Comparison of ENCODE assay signal across 1 cellular context in the genomic region with DNA sequence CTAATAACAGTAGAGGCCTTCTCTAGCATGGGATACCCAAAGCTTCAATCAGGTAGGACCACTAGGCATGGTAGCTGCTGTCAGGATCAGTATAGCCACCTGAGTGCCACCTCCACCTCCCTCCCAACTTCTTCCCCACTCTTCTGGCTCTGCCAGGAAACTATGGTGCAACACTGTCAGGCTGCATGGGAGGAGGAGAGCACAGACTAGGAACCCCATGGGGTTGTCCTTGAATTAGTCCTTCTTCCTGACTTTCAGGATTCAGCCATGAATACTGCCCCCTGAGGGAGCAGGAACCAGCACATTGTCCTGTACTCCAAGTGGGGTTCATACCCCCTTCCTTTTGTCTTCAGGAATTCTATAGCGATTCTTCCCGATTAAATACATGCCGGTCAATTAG.
TF ChIP-seq lines count a peak whose summit lies in the region.

No MANE protein-coding gene starts in this region.

TF ChIP-seq in WTC11, 78 proteins besides CTCF, POLR2A, EP300 and RAD21 (continued from another document):
- TF ChIP-seq, protein P1, sequence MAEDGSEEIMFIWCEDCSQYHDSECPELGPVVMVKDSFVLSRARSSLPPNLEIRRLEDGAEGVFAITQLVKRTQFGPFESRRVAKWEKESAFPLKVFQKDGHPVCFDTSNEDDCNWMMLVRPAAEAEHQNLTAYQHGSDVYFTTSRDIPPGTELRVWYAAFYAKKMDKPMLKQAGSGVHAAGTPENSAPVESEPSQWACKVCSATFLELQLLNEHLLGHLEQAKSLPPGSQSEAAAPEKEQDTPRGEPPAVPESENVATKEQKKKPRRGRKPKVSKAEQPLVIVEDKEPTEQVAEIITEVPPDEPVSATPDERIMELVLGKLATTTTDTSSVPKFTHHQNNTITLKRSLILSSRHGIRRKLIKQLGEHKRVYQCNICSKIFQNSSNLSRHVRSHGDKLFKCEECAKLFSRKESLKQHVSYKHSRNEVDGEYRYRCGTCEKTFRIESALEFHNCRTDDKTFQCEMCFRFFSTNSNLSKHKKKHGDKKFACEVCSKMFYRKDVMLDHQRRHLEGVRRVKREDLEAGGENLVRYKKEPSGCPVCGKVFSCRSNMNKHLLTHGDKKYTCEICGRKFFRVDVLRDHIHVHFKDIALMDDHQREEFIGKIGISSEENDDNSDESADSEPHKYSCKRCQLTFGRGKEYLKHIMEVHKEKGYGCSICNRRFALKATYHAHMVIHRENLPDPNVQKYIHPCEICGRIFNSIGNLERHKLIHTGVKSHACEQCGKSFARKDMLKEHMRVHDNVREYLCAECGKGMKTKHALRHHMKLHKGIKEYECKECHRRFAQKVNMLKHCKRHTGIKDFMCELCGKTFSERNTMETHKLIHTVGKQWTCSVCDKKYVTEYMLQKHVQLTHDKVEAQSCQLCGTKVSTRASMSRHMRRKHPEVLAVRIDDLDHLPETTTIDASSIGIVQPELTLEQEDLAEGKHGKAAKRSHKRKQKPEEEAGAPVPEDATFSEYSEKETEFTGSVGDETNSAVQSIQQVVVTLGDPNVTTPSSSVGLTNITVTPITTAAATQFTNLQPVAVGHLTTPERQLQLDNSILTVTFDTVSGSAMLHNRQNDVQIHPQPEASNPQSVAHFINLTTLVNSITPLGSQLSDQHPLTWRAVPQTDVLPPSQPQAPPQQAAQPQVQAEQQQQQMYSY (CRISPR knock-in tag; IDR thresholded peaks at IDR 0.05), result no peak
- TF ChIP-seq ZNF219 (CRISPR knock-in tag; IDR thresholded peaks at IDR 0.05; ENCODE audit: borderline replicate concordance), result no peak
- TF ChIP-seq, protein P2, sequence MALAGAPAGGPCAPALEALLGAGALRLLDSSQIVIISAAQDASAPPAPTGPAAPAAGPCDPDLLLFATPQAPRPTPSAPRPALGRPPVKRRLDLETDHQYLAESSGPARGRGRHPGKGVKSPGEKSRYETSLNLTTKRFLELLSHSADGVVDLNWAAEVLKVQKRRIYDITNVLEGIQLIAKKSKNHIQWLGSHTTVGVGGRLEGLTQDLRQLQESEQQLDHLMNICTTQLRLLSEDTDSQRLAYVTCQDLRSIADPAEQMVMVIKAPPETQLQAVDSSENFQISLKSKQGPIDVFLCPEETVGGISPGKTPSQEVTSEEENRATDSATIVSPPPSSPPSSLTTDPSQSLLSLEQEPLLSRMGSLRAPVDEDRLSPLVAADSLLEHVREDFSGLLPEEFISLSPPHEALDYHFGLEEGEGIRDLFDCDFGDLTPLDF (CRISPR knock-in tag; IDR thresholded peaks at IDR 0.05), result no peak
- TF ChIP-seq, protein P3, sequence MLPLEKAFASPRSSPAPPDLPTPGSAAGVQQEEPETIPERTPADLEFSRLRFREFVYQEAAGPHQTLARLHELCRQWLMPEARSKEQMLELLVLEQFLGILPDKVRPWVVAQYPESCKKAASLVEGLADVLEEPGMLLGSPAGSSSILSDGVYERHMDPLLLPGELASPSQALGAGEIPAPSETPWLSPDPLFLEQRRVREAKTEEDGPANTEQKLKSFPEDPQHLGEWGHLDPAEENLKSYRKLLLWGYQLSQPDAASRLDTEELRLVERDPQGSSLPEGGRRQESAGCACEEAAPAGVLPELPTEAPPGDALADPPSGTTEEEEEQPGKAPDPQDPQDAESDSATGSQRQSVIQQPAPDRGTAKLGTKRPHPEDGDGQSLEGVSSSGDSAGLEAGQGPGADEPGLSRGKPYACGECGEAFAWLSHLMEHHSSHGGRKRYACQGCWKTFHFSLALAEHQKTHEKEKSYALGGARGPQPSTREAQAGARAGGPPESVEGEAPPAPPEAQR (CRISPR knock-in tag; IDR thresholded peaks at IDR 0.05), result no peak
- TF ChIP-seq, protein P4, sequence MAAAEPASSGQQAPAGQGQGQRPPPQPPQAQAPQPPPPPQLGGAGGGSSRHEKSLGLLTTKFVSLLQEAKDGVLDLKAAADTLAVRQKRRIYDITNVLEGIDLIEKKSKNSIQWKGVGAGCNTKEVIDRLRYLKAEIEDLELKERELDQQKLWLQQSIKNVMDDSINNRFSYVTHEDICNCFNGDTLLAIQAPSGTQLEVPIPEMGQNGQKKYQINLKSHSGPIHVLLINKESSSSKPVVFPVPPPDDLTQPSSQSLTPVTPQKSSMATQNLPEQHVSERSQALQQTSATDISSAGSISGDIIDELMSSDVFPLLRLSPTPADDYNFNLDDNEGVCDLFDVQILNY (CRISPR knock-in tag; IDR thresholded peaks at IDR 0.05), result no peak
- TF ChIP-seq, protein P5, sequence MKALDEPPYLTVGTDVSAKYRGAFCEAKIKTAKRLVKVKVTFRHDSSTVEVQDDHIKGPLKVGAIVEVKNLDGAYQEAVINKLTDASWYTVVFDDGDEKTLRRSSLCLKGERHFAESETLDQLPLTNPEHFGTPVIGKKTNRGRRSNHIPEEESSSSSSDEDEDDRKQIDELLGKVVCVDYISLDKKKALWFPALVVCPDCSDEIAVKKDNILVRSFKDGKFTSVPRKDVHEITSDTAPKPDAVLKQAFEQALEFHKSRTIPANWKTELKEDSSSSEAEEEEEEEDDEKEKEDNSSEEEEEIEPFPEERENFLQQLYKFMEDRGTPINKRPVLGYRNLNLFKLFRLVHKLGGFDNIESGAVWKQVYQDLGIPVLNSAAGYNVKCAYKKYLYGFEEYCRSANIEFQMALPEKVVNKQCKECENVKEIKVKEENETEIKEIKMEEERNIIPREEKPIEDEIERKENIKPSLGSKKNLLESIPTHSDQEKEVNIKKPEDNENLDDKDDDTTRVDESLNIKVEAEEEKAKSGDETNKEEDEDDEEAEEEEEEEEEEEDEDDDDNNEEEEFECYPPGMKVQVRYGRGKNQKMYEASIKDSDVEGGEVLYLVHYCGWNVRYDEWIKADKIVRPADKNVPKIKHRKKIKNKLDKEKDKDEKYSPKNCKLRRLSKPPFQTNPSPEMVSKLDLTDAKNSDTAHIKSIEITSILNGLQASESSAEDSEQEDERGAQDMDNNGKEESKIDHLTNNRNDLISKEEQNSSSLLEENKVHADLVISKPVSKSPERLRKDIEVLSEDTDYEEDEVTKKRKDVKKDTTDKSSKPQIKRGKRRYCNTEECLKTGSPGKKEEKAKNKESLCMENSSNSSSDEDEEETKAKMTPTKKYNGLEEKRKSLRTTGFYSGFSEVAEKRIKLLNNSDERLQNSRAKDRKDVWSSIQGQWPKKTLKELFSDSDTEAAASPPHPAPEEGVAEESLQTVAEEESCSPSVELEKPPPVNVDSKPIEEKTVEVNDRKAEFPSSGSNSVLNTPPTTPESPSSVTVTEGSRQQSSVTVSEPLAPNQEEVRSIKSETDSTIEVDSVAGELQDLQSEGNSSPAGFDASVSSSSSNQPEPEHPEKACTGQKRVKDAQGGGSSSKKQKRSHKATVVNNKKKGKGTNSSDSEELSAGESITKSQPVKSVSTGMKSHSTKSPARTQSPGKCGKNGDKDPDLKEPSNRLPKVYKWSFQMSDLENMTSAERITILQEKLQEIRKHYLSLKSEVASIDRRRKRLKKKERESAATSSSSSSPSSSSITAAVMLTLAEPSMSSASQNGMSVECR (CRISPR knock-in tag; IDR thresholded peaks at IDR 0.05; ENCODE audit: borderline replicate concordance), result no peak
- TF ChIP-seq CREM (CRISPR knock-in tag; IDR thresholded peaks at IDR 0.05), result no peak
- TF ChIP-seq TEAD4 (CRISPR knock-in tag; IDR thresholded peaks at IDR 0.05), result no peak
- no peak for TF ChIP-seq NFE2L1 (CRISPR knock-in tag; IDR thresholded peaks at IDR 0.05)
- no peak for TF ChIP-seq ATF1 (CRISPR knock-in tag; IDR thresholded peaks at IDR 0.05)
- TF ChIP-seq, protein P6, sequence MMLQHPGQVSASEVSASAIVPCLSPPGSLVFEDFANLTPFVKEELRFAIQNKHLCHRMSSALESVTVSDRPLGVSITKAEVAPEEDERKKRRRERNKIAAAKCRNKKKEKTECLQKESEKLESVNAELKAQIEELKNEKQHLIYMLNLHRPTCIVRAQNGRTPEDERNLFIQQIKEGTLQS (CRISPR knock-in tag; conservative IDR thresholded peaks at IDR 0.05), result no peak
- TF ChIP-seq NR3C1 (CRISPR knock-in tag; conservative IDR thresholded peaks at IDR 0.05; ENCODE audit: low read depth), result no peak
